In genomic region chr5:86570427-86571083, GRCh38 we compare ENCODE assay signal across 1 cellular context.
TF ChIP-seq lines count a peak whose summit lies in the region.

No MANE protein-coding gene starts in this region.

TF ChIP-seq in GM23338, 12 proteins besides CTCF, POLR2A, EP300 and RAD21 (continued from another document):
- TF ChIP-seq CREB1 (CRISPR knock-in tag; IDR thresholded peaks at IDR 0.05; ENCODE audit: low read depth): no peak
- no peak for TF ChIP-seq JUNB (IDR thresholded peaks at IDR 0.05; ENCODE audit: unreplicated experiment)
- no peak for TF ChIP-seq ETS1 (IDR thresholded peaks at IDR 0.05)
- TF ChIP-seq NANOG (IDR thresholded peaks at IDR 0.05; ENCODE audit: borderline replicate concordance): no peak
